In genomic region chr12:108612788-108613282, GRCh38 we compare ENCODE assay signal across 2 cellular contexts.
TF ChIP-seq lines count a peak whose summit lies in the region.

No MANE protein-coding gene starts in this region.

TF ChIP-seq in IMR-90, 13 proteins besides CTCF, POLR2A, EP300 and RAD21:
- TF ChIP-seq, protein P1, sequence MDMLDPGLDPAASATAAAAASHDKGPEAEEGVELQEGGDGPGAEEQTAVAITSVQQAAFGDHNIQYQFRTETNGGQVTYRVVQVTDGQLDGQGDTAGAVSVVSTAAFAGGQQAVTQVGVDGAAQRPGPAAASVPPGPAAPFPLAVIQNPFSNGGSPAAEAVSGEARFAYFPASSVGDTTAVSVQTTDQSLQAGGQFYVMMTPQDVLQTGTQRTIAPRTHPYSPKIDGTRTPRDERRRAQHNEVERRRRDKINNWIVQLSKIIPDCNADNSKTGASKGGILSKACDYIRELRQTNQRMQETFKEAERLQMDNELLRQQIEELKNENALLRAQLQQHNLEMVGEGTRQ (IDR thresholded peaks at IDR 0.05; ENCODE audit: low read depth, low read length): no peak
- TF ChIP-seq CEBPB (IDR thresholded peaks at IDR 0.05; ENCODE audit: low read depth, low read length) (no peak), RCOR1 (IDR thresholded peaks at IDR 0.05; ENCODE audit: insufficient replicate concordance, low read length) (no peak), BHLHE40 (IDR thresholded peaks at IDR 0.05; ENCODE audit: low read depth, low read length) (no peak), FOS (IDR thresholded peaks at IDR 0.05; ENCODE audit: low read depth, low read length) (no peak), RFX5 (IDR thresholded peaks at IDR 0.05; ENCODE audit: low read depth, low read length) (no peak), ELK1 (IDR thresholded peaks at IDR 0.05; ENCODE audit: borderline replicate concordance, low read depth, low read length) (no peak), MAZ (IDR thresholded peaks at IDR 0.05; ENCODE audit: borderline replicate concordance, low read depth, low read length) (no peak), SMC3 (IDR thresholded peaks at IDR 0.05; ENCODE audit: low read depth, low read length) (no peak)

TF ChIP-seq in GM12878, 131 proteins besides CTCF, POLR2A, EP300 and RAD21:
- TF ChIP-seq, protein P2, sequence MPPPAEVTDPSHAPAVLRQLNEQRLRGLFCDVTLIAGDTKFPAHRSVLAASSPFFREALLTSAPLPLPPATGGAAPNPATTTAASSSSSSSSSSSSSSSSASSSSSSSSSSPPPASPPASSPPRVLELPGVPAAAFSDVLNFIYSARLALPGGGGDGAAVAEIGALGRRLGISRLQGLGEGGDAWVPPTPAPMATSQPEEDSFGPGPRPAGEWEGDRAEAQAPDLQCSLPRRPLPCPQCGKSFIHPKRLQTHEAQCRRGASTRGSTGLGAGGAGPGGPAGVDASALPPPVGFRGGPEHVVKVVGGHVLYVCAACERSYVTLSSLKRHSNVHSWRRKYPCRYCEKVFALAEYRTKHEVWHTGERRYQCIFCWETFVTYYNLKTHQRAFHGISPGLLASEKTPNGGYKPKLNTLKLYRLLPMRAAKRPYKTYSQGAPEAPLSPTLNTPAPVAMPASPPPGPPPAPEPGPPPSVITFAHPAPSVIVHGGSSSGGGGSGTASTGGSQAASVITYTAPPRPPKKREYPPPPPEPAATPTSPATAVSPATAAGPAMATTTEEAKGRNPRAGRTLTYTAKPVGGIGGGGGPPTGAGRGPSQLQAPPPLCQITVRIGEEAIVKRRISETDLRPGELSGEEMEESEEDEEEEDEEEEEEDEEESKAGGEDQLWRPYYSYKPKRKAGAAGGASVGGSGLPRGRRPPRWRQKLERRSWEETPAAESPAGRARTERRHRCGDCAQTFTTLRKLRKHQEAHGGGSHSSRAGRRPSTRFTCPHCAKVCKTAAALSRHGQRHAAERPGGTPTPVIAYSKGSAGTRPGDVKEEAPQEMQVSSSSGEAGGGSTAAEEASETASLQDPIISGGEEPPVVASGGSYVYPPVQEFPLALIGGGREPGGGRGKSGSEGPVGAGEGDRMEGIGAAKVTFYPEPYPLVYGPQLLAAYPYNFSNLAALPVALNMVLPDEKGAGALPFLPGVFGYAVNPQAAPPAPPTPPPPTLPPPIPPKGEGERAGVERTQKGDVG (CRISPR knock-in tag; IDR thresholded peaks at IDR 0.05): no peak
- TF ChIP-seq ZNF207 (IDR thresholded peaks at IDR 0.05; ENCODE audit: borderline replicate concordance): no peak
- TF ChIP-seq ZNF592 (IDR thresholded peaks at IDR 0.05): no peak
- TF ChIP-seq SUPT20H (IDR thresholded peaks at IDR 0.05; ENCODE audit: borderline replicate concordance, control insufficient read depth, low read depth, low read length): no peak
- no peak for TF ChIP-seq NBN (IDR thresholded peaks at IDR 0.05)
